Comparison of ENCODE assay signal across 8 cellular contexts in the genomic region with DNA sequence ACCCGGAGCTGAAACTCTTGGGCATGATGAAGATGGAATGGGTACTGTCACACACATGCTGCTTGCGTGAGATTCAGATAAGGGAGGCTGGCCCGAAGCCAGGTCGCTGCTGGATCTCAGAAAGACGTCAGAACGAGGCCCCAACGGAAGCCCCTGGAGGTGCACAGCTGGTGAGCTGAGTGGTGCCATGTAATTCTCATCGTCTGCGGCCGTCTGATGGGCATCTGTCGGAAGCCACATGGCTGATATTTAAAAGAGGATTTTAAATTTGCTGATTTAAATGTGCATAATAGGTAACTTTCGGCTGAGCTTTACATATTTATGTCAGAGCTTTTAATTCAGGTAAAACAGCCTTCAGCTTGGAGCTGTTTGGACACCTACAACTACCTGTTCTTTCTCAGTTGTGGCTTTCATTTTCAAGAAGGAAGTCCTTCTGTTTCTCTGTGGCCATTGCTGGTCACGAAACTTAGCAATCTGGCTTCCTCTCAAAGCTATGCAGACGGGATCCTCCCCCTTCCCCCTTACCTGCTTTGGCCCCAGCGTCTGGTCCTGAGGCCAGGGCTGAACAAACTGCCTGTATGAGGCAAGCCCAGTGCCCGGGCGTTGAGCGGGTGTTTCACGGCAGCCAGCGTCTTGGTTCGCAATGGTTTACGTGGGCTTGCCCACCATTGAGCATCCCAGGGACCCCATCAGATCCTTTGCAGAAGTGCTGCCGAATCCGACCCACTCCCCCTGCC. TPM values are rescaled to one million over a fixed set of nuclear protein-coding genes. Genes with fewer than 3 reads are reported as not detected.
A peak's percentile ranks its signal among the peaks of the same experiment; 100 is the strongest.
DNase-seq lines count a peak whose midpoint lies in the region; ATAC-seq and TF ChIP-seq lines count a peak whose summit lies in the region.

No MANE protein-coding gene starts in this region.

- no peaks in the 10 kb centered on the region for H3K9me3 Mint-ChIP-seq in WTC11

- no peaks in the 10 kb centered on the region for H3K36me3 ChIP-seq in mammary epithelial cell (ENCODE audit: insufficient read depth, low read length)
- no peaks in the 10 kb centered on the region for H3K36me3 ChIP-seq in muscle layer of duodenum (ENCODE audit: control insufficient read depth in 1 of 2, insufficient read depth in 2 of 2, low read length in 2 of 2)
- H3K36me3 ChIP-seq in stomach = peaks cover 0 to 14% (median 5%) of the 10 kb centered on the region in 4 donors

- no peaks in the 10 kb centered on the region for H3K27me3 ChIP-seq in AG04450 (ENCODE audit: control insufficient read depth, insufficient read depth, low read length)
- no peaks in the 10 kb centered on the region for H3K27me3 ChIP-seq in HL-60 (ENCODE audit: insufficient read depth, poor library complexity, severe bottlenecking)
- no peaks in the 10 kb centered on the region for H3K27me3 ChIP-seq in mammary epithelial cell (ENCODE audit: insufficient read depth, low read length)
- H3K27me3 ChIP-seq in muscle layer of duodenum (ENCODE audit: low read depth, low read length) = no peaks in the 10 kb centered on the region
- no peaks in the 10 kb centered on the region for H3K27me3 ChIP-seq in stomach

- H3K79me2 ChIP-seq in mammary epithelial cell (ENCODE audit: insufficient read depth, low read length) = no peaks in the 10 kb centered on the region

- POLR2A ChIA-PET in AG04450 (lab: Yijun Ruan, JAX) = no interaction called here
- POLR2A ChIA-PET in WTC11 (lab: Charles Lee) = no interaction called here

- H3K4me1 Mint-ChIP-seq in WTC11 = peaks cover 24% of the 10 kb centered on the region

- H3K27ac Mint-ChIP-seq in WTC11 = peak overlapping the region; percentile 72

- H3K4me3 ChIP-seq in AG04450 (ENCODE audit: low read depth, low read length) (no peak overlapping the region), HL-60 (replicated peaks; ENCODE audit: insufficient read depth, low read length) (peak overlapping the region; percentile 9; the same call in 1 of the 2 replicates), mammary epithelial cell (replicated peaks in 1 of 3; ENCODE audit: insufficient read depth in 1 of 3, low read depth in 2 of 3, low read length in 3 of 3) (no peak overlapping the region), muscle layer of duodenum (ENCODE audit: low read depth in 1 of 2, low read length in 2 of 2) (peak overlapping the region; percentile 27 to 35), stomach (peak overlapping the region in 2 of 4 donors; percentile 26 to 33)

- TF ChIP-seq EP300 in stomach (IDR thresholded peaks at IDR 0.05) = no peak

- H3K27me3 Mint-ChIP-seq in WTC11 (ENCODE audit: low read depth) = no peaks in the 10 kb centered on the region

- CTCF ChIA-PET in AG04450 (lab: Charles Lee) (interaction anchor here (1.0 to 1.2 kb wide), 2 partner anchors 140 to 157 kb away, joined by 3 to 4 read pairs; no protein-coding TSS in a partner anchor), WTC11 (lab: Charles Lee) (interaction anchor here (0.8 to 3.3 kb wide), 5 partner anchors 9 to 151 kb away, joined by 3 to 14 read pairs (median 4); a partner anchor contains a TSS), mammary epithelial cell (lab: Charles Lee; ENCODE audit: low non-redundant PET) (no interaction called here)

- H3K4me1 ChIP-seq in mammary epithelial cell (ENCODE audit: insufficient read depth, low read length) = peaks cover 15% of the 10 kb centered on the region
- peaks cover 8 to 17% of the 10 kb centered on the region in 2 donors for H3K4me1 ChIP-seq in muscle layer of duodenum (ENCODE audit: control insufficient read depth in 1 of 2, insufficient read depth in 2 of 2, low read length in 2 of 2)
- H3K4me1 ChIP-seq in stomach = peaks cover 45 to 78% (median 69%) of the 10 kb centered on the region in 4 donors

- H2AFZ ChIP-seq in mammary epithelial cell (ENCODE audit: low read depth, low read length) = no peak overlapping the region

- 78% methylated on average over 15 of the region's 24 CpGs for WGBS in mammary epithelial cell (ENCODE audit: low coverage, missing lambda C conversion rate)
- 22 to 38% (median 36%) methylated on average over 21 to 24 of the region's 24 CpGs for WGBS in stomach, 5 donors

- no peak overlapping the region for H3K9ac ChIP-seq in mammary epithelial cell (ENCODE audit: insufficient read depth, low read length)

- in situ Hi-C loops in mammary epithelial cell (cut with MboI; ENCODE audit: low sequenced_read_pairs in 2 of 2) = no loop called here

- TF ChIP-seq CTCF in AG04450 (IDR thresholded peaks at IDR 0.05; ENCODE audit: low read depth, low read length) (no peak), HL-60 (IDR thresholded peaks at IDR 0.05; ENCODE audit: insufficient read depth, low read length) (no peak), WTC11 (IDR thresholded peaks at IDR 0.05) (no peak), mammary epithelial cell (conservative IDR thresholded peaks at IDR 0.05 in 1 of 2, IDR thresholded peaks at IDR 0.05 in 1 of 2; ENCODE audit: extremely low read depth in 1 of 2, insufficient read depth in 1 of 2, low read depth in 1 of 2, low read length in 2 of 2) (no peak), stomach (IDR thresholded peaks at IDR 0.05) (no peak)

- DNase-seq in AG04450 (ENCODE audit: low read depth, low spot score) = no peak
- peak; percentile 74 to 96 for DNase-seq in HL-60 (ENCODE audit: low read depth in 1 of 2, low spot score in 1 of 2)
- DNase-seq in WTC11 (ENCODE audit: low spot score) = no peak
- DNase-seq in mammary epithelial cell = no peak
- peak; percentile 88 for DNase-seq in stomach
- DNase-seq in middle frontal gyrus (ENCODE audit: extremely low spot score, low spot score) = no peak

- intact Hi-C loops in mammary epithelial cell (cut with micrococcal nuclease) (no loop called here), stomach (cut with DNase I; ENCODE audit: low total_unique reads) (no loop called here)

- no peak overlapping the region for H3K4me2 ChIP-seq in mammary epithelial cell (ENCODE audit: insufficient read depth, low read depth, low read length)

- ATAC-seq in GM19467 (IDR thresholded peaks at IDR 0.05; ENCODE audit: unreplicated experiment) (peak; percentile 42), WTC11 (peak; percentile 17)

- no peaks in the 10 kb centered on the region for H3K36me3 Mint-ChIP-seq in WTC11

- H3K9me3 ChIP-seq in AG04450 (ENCODE audit: control insufficient read depth, insufficient read depth, low read length) = no peaks in the 10 kb centered on the region; the same call in 1 of the 2 replicates
- no peaks in the 10 kb centered on the region for H3K9me3 ChIP-seq in mammary epithelial cell (replicated peaks; ENCODE audit: insufficient read depth, low read length)
- no peaks in the 10 kb centered on the region for H3K9me3 ChIP-seq in muscle layer of duodenum (ENCODE audit: control insufficient read depth in 1 of 2, low read length in 2 of 2)
- H3K9me3 ChIP-seq in stomach = no peaks in the 10 kb centered on the region

- no TSS peak for BruUV-seq in mammary epithelial cell (replicated peaks; lab: Mats Ljungman, UMichigan)

- H4K20me1 ChIP-seq in mammary epithelial cell (ENCODE audit: insufficient read depth, low read length) = no peaks in the 10 kb centered on the region

- dilution Hi-C loops in mammary epithelial cell (cut with HindIII; ENCODE audit: low sequenced_read_pairs) = no loop called here

- peak overlapping the region; percentile 65 for H3K27ac ChIP-seq in AG04450 (ENCODE audit: low read depth, low read length)
- H3K27ac ChIP-seq in HL-60 (replicated peaks) = peak overlapping the region; percentile 80
- peak overlapping the region; percentile 23 for H3K27ac ChIP-seq in mammary epithelial cell (ENCODE audit: insufficient read depth, low read depth, low read length)
- peak overlapping the region; percentile 78 for H3K27ac ChIP-seq in muscle layer of duodenum (ENCODE audit: low read length)
- peak overlapping the region; percentile 89 to 99 (median 94) for H3K27ac ChIP-seq in stomach

- TF ChIP-seq POLR2A in stomach (IDR thresholded peaks at IDR 0.05) = no peak

- H3K4me3 Mint-ChIP-seq in WTC11 = no peak overlapping the region

TF ChIP-seq in WTC11, 78 proteins besides CTCF, POLR2A, EP300 and RAD21 (continues in another document):
- TF ChIP-seq, protein P1, sequence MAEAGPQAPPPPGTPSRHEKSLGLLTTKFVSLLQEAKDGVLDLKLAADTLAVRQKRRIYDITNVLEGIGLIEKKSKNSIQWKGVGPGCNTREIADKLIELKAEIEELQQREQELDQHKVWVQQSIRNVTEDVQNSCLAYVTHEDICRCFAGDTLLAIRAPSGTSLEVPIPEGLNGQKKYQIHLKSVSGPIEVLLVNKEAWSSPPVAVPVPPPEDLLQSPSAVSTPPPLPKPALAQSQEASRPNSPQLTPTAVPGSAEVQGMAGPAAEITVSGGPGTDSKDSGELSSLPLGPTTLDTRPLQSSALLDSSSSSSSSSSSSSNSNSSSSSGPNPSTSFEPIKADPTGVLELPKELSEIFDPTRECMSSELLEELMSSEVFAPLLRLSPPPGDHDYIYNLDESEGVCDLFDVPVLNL (CRISPR knock-in tag; IDR thresholded peaks at IDR 0.05; ENCODE audit: borderline replicate concordance, low read depth) = no peak
- TF ChIP-seq, protein P2, sequence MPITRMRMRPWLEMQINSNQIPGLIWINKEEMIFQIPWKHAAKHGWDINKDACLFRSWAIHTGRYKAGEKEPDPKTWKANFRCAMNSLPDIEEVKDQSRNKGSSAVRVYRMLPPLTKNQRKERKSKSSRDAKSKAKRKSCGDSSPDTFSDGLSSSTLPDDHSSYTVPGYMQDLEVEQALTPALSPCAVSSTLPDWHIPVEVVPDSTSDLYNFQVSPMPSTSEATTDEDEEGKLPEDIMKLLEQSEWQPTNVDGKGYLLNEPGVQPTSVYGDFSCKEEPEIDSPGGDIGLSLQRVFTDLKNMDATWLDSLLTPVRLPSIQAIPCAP (CRISPR knock-in tag; IDR thresholded peaks at IDR 0.05) = no peak

RNA-seq across cellular contexts. Expression of a gene that starts 9.2 kb away (rescaled TPM):
- 0.09 and 0.14 TPM in 2 replicates for polyA plus RNA-seq in AG04450 (2011; rRNA removed)
- polyA minus RNA-seq in AG04450 (2011; rRNA and poly(A)+ RNA removed) = not detected in 2 replicates
- 15.2 to 19.9 TPM (median 18.5 TPM) in 3 replicates for total RNA-seq in WTC11 (2021)
- under 1 TPM; 0.17 to 0.33 TPM for total RNA-seq in mammary epithelial cell
- polyA plus RNA-seq in mammary epithelial cell = 0.99 TPM
- polyA minus RNA-seq in mammary epithelial cell = 1.3 TPM
- 10 to 100 TPM in 3 of 5 donors, 1 to 10 TPM in 1, under 1 TPM in 1; 0.58 to 44.3 (median 20.7) TPM for total RNA-seq in stomach
- polyA plus RNA-seq in stomach = 10 to 100 TPM in 1 of 3 donors, 1 to 10 TPM in 2; 4.4 to 14.7 (median 9.0) TPM

RNA-seq across cellular contexts. Expression of a gene that starts 57.2 kb away (rescaled TPM):
- polyA plus RNA-seq in AG04450 (2011; rRNA removed) (0.09 and 0.12 TPM in 2 replicates), mammary epithelial cell (0.82 TPM), stomach (under 1 TPM in 2 of 3 donors, not detected in 1; 0.06 to 0.28 TPM)
- polyA minus RNA-seq in AG04450 (2011; rRNA and poly(A)+ RNA removed) = 0.09 and 0.13 TPM in 2 replicates
- total RNA-seq in WTC11 (2021) (0.57 to 0.85 TPM (median 0.63 TPM) in 3 replicates), mammary epithelial cell (under 1 TPM in 1 of 2 donors, not detected in 1; 0.14 TPM), stomach (10 to 100 TPM in 1 of 5 donors, not detected in 4; 15.9 TPM)
- polyA minus RNA-seq in mammary epithelial cell = 0.83 TPM

Comparison
In these comparisons a context has a peak if more than half of its experiments do, and no peak if none do; other contexts are left out.
1. DNase-seq: peak in HL-60 (2 of 2) and stomach (single experiment); none in AG04450 (single experiment), WTC11 (single experiment), mammary epithelial cell (single experiment) and middle frontal gyrus (single experiment).
2. H3K27ac ChIP-seq: peak in every context shown above with its lines; median percentile 94 in stomach; 80 in HL-60; 78 in muscle layer of duodenum; 65 in AG04450; 23 in mammary epithelial cell.
3. H3K4me3 ChIP-seq: peak in HL-60 (single experiment) and muscle layer of duodenum (2 of 2); none in AG04450 (single experiment) and mammary epithelial cell (0 of 3).